Comparison of ENCODE assay signal across 7 cellular contexts in the genomic region with DNA sequence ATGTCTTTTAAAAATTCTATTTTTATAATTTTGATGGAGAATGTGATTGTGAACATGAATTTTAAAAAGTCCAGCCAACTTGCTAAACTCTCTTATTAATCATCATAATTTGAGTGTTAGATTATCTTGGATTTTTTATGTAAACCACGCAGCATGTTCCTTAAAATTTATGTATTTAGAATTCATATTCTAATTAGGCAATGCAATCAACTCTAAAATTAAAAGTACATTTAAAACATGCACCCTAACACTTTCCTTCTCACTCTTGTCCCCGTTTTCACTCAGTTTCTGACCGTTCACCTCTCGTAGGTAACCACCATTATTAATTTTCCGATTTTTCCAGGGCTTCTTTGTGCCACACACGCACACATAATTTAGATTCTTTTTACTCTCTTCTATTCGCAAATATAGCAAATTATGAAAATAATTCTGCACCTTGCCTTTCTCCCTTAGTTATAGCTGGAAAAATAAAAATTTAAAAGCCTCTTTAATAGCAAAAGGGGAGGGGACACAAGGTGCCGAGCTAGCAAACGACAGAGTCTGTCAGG. TPM values are rescaled to one million over a fixed set of nuclear protein-coding genes. Genes with fewer than 3 reads are reported as not detected.
DNase-seq lines count a peak whose midpoint lies in the region; ATAC-seq, FAIRE-seq and TF ChIP-seq lines count a peak whose summit lies in the region.

No MANE protein-coding gene starts in this region.

- DNase-seq in PC-3 = no peak
- no peak for DNase-seq in fibroblast of mammary gland (ENCODE audit: low read depth)
- no peak for DNase-seq in skeletal muscle cell (ENCODE audit: low read depth)
- no peak for DNase-seq in DMS53 treated with DMSO at 0.1 percent for 48 hours (lab: John Stamatoyannopoulos, UW; ENCODE audit: unreplicated experiment)
- no peak for DNase-seq in GM12891 (ENCODE audit: insufficient read length, low spot score)

- ATAC-seq in GM21423 (IDR thresholded peaks at IDR 0.05; ENCODE audit: unreplicated experiment) = peak; percentile 17
- no peak for ATAC-seq in PC-3
- no peak for ATAC-seq in HG03025 (IDR thresholded peaks at IDR 0.05; ENCODE audit: low FRiP score, unreplicated experiment)

- peak overlapping the region; percentile 94 for H3K4me2 ChIP-seq in PC-3 (ENCODE audit: low read length)

- no peak for FAIRE-seq in GM12891 (lab: Jason Lieb, UNC)

- TF ChIP-seq CTCF in PC-3 (conservative IDR thresholded peaks at IDR 0.05; ENCODE audit: low read depth, low read length) (no peak), fibroblast of mammary gland (conservative IDR thresholded peaks at IDR 0.05; ENCODE audit: control insufficient read depth, insufficient read depth, low read depth, low read length) (no peak)

- H3K79me2 ChIP-seq in PC-3 (ENCODE audit: low read length) = peaks cover 41% of the 10 kb centered on the region

- H3K9me2 ChIP-seq in PC-3 (replicated peaks; ENCODE audit: low read length) = no peaks in the 10 kb centered on the region

- TF ChIP-seq POLR2A in GM12891 (IDR thresholded peaks at IDR 0.05; ENCODE audit: low read depth, low read length) = no peak

- no peaks in the 10 kb centered on the region for H3K9me3 ChIP-seq in PC-3 (ENCODE audit: low read length)

- no peaks in the 10 kb centered on the region for H4K20me1 ChIP-seq in PC-3 (ENCODE audit: low read length)

- H3K9ac ChIP-seq in PC-3 (ENCODE audit: low read length) = peak overlapping the region; percentile 75

- H3K4me1 ChIP-seq in PC-3 (ENCODE audit: insufficient read depth, low read length) = peaks cover 26% of the 10 kb centered on the region

- peak overlapping the region; percentile 100 for H2AFZ ChIP-seq in PC-3 (ENCODE audit: low read length)

- POLR2A ChIA-PET in PC-3 (lab: Charles Lee; ENCODE audit: unreplicated experiment) = interaction anchor here (0.6 kb wide), 2 partner anchors 355 to 1217 kb away, joined by 3 read pairs; no protein-coding TSS in a partner anchor

- CTCF ChIA-PET in PC-3 (lab: Charles Lee) = no interaction called here

- H3F3A ChIP-seq in PC-3 (ENCODE audit: low read length, unreplicated experiment) = no peaks in the 10 kb centered on the region

- H3K27ac ChIP-seq in PC-3 (ENCODE audit: low read length) = no peak overlapping the region

- H3K27me3 ChIP-seq in PC-3 (ENCODE audit: low read length) = no peaks in the 10 kb centered on the region

- H3K4me3 ChIP-seq in PC-3 (ENCODE audit: low read length) (peak overlapping the region; percentile 84), fibroblast of mammary gland (ENCODE audit: control insufficient read depth, low read depth, low read length) (peak overlapping the region; percentile 84), skeletal muscle cell (ENCODE audit: low read depth, low read length) (peak overlapping the region; percentile 82)

- BruUV-seq in PC-3 (replicated peaks; lab: Mats Ljungman, UMichigan) = no TSS peak

- intact Hi-C loops in PC-3 (cut with micrococcal nuclease) = loop anchor here (2.0 kb wide), 1 partner anchor 83 kb away; the partner anchor contains the start of gene ZSCAN26

- H3K36me3 ChIP-seq in PC-3 (ENCODE audit: low read depth, low read length) = no peaks in the 10 kb centered on the region

TF ChIP-seq in GM12891, 5 proteins besides CTCF, POLR2A, EP300 and RAD21:
- TF ChIP-seq PAX5 (IDR thresholded peaks at IDR 0.05; ENCODE audit: insufficient read depth, low read length, severe bottlenecking) (no peak), POU2F2 (IDR thresholded peaks at IDR 0.05; ENCODE audit: low read depth, low read length) (no peak), SPI1 (IDR thresholded peaks at IDR 0.05; ENCODE audit: low read depth, low read length) (no peak), POLR2AphosphoS5 (IDR thresholded peaks at IDR 0.05; ENCODE audit: low read depth, low read length) (no peak)

RNA-seq across cellular contexts. Expression of gene ZKSCAN3, which starts 0.3 kb away (rescaled TPM):
- total RNA-seq in PC-3 (2014; rRNA removed) = 1.9 and 2.3 TPM in 2 replicates
- 0.95 TPM for polyA plus RNA-seq in GM12891 (2012; ENCODE audit: low read depth, missing spikeins)

RNA-seq across cellular contexts. Expression of gene ZSCAN31, which starts 13.5 kb away (rescaled TPM):
- 10.7 and 16.9 TPM in 2 replicates for total RNA-seq in PC-3 (2014; rRNA removed)
- polyA plus RNA-seq in GM12891 (2012; ENCODE audit: low read depth, missing spikeins) = 3.2 TPM

RNA-seq across cellular contexts. Expression of gene ZSCAN12, which starts 50.1 kb away (rescaled TPM):
- total RNA-seq in PC-3 (2014; rRNA removed) = 0.58 and 0.95 TPM in 2 replicates
- polyA plus RNA-seq in GM12891 (2012; ENCODE audit: low read depth, missing spikeins) = 2.3 TPM
